Comparison of ENCODE assay signal across 21 cellular contexts in the genomic region with DNA sequence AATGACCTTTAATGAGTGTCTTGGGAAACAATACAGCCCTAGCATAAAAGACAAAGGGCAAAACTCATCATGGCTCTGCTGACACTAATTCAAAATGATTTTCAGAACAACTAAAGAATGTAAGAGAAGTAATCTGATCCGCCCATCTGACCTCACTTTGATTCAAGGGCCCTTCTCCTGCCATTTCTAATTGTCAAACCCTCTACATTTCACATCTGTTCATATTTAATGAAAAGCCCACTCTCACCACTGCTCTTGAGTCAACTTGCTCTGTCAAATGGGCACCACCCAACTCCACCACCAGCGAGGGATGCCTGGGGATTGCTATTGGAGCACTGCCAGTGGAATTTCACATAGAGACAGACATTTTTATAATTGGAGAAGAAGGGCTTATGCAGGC.
DNase-seq lines count a peak whose midpoint lies in the region; ATAC-seq and TF ChIP-seq lines count a peak whose summit lies in the region.
"Had no signal": no experiment of that assay in that cellular context is flagged by ENCODE, and none has a peak within 500 bp of the region (broad histone marks: within the 10 kb centered on the region; RNA-seq: fewer than 3 reads in every experiment).

No MANE protein-coding gene starts in this region.

- no peak for TF ChIP-seq CTCF in dorsolateral prefrontal cortex (IDR thresholded peaks at IDR 0.05 in 54 of 56, conservative IDR thresholded peaks at IDR 0.05 in 2 of 56; ENCODE audit: low read depth in 1 of 56, partially characterized antibody in 56 of 56)

- no peak overlapping the region for H3K27ac ChIP-seq in dorsolateral prefrontal cortex
- H3K27ac ChIP-seq: heart right ventricle, KMS-11, parathyroid adenoma had no signal

- peak; percentile 18 for DNase-seq in EH (ENCODE audit: low read depth)
- DNase-seq in NCI-H1694 (lab: John Stamatoyannopoulos, UW), result peak; percentile 5
- DNase-seq in NCI-H69 (lab: John Stamatoyannopoulos, UW), result peak; percentile 96
- peak; percentile 93 for DNase-seq in fibroblast of peridontal ligament (ENCODE audit: extremely low read depth)
- DNase-seq in dorsolateral prefrontal cortex, result no peak
- no peak for DNase-seq in D341Med (ENCODE audit: low spot score)
- DNase-seq: activated CD4-positive, alpha-beta T cell treated with anti-CD3 and anti-CD28 coated beads for 48 hours; activated naive CD8-positive, alpha-beta T cell treated with anti-CD3 and anti-CD28 coated beads, Interleukin-2, amount 10 ng/mL, durations not matched to agents 7 days and 5 days; heart right ventricle; natural killer cell; NCI-H526; OCI-M1; SHP77 treated with DMSO at 0.1 percent for 48 hours; stimulated activated naive CD4-positive, alpha-beta T cell; T-helper 1 cell had no signal

- ATAC-seq in GM18520 (IDR thresholded peaks at IDR 0.05; ENCODE audit: unreplicated experiment), result no peak
- no peak for ATAC-seq in GM21619 (IDR thresholded peaks at IDR 0.05; ENCODE audit: unreplicated experiment)
- ATAC-seq: HCT116, heart right ventricle, left lobe of liver, natural killer cell had no signal

- intact Hi-C loops in dorsolateral prefrontal cortex (cut with DNase I), result no loop called here

- no peaks in the 10 kb centered on the region for H3K27me3 ChIP-seq in dorsolateral prefrontal cortex

- H3K4me3 ChIP-seq in dorsolateral prefrontal cortex, result no peak overlapping the region
- H3K4me3 ChIP-seq: heart right ventricle had no signal

Comparison
In these comparisons a context has a peak if more than half of its experiments do, and no peak if none do; other contexts are left out.
1. DNase-seq: peak in EH (single experiment), NCI-H1694 (single experiment), NCI-H69 (single experiment) and fibroblast of peridontal ligament (single experiment); none in dorsolateral prefrontal cortex (0 of 10) and D341Med (single experiment).